ENCODE assay signal across 15 cellular contexts in genomic region chr9:36134761-36135505, GRCh38. TPM values are rescaled to one million over a fixed set of nuclear protein-coding genes. Genes with fewer than 3 reads are reported as not detected.
A peak's percentile ranks its signal among the peaks of the same experiment; 100 is the strongest.
DNase-seq lines count a peak whose midpoint lies in the region; ATAC-seq and TF ChIP-seq lines count a peak whose summit lies in the region.
"Had no signal": no experiment of that assay in that cellular context is flagged by ENCODE, and none has a peak within 500 bp of the region (broad histone marks: within the 10 kb centered on the region; RNA-seq: fewer than 3 reads in every experiment).

No MANE protein-coding gene starts in this region.

- TF ChIP-seq CTCF in nephron progenitor cell (IDR thresholded peaks at IDR 0.05) (no peak), upper lobe of left lung (IDR thresholded peaks at IDR 0.05) (no peak)

- no peak for TF ChIP-seq POLR2A in upper lobe of left lung (IDR thresholded peaks at IDR 0.05)

- no peak for DNase-seq in activated CD4-positive, alpha-beta memory T cell treated with anti-CD3 and anti-CD28 coated beads, Interleukin-2, amount 10 ng/mL, durations not matched to agents 7 days and 5 days
- no peak for DNase-seq in activated CD4-positive, alpha-beta memory T cell treated with anti-CD3 and anti-CD28 coated beads for 36 hours
- no peak for DNase-seq in effector memory CD8-positive, alpha-beta T cell
- DNase-seq in nephron progenitor cell (no peak), upper lobe of left lung (no peak), C1 segment of cervical spinal cord (lab: John Stamatoyannopoulos, UW) (no peak)
- DNase-seq: foreskin melanocyte; NCI-H345; stimulated activated naive CD4-positive, alpha-beta T cell treated with Interleukin-2 at 50 U/mL for 16 hours; T-helper 2 cell had no signal

- no peak overlapping the region for H3K27ac Mint-ChIP-seq in activated CD4-positive, alpha-beta memory T cell treated with anti-CD3 and anti-CD28 coated beads, Interleukin-2, amount 10 ng/mL, durations not matched to agents 7 days and 5 days
- H3K27ac Mint-ChIP-seq in activated CD4-positive, alpha-beta memory T cell treated with anti-CD3 and anti-CD28 coated beads for 36 hours, result no peak overlapping the region
- peak overlapping the region in 1 of 3 donors; percentile 40 for H3K27ac Mint-ChIP-seq in IgD-negative memory B cell
- H3K27ac Mint-ChIP-seq in effector memory CD8-positive, alpha-beta T cell, result peak overlapping the region in 1 of 2 donors; percentile 87
- H3K27ac Mint-ChIP-seq in nephron progenitor cell, result no peak overlapping the region

- POLR2A ChIA-PET in activated CD4-positive, alpha-beta memory T cell treated with anti-CD3 and anti-CD28 coated beads, Interleukin-2, amount 10 ng/mL, durations not matched to agents 7 days and 5 days (lab: Charles Lee), result no interaction called here
- POLR2A ChIA-PET in activated CD4-positive, alpha-beta memory T cell treated with anti-CD3 and anti-CD28 coated beads for 36 hours (lab: Charles Lee), result interaction anchor here (0.6 kb wide), 1 partner anchor 29 kb away, joined by 3 read pairs; no protein-coding TSS in a partner anchor

- peaks cover 16% of the 10 kb centered on the region for H3K27me3 Mint-ChIP-seq in activated CD4-positive, alpha-beta memory T cell treated with anti-CD3 and anti-CD28 coated beads, Interleukin-2, amount 10 ng/mL, durations not matched to agents 7 days and 5 days
- H3K27me3 Mint-ChIP-seq in activated CD4-positive, alpha-beta memory T cell treated with anti-CD3 and anti-CD28 coated beads for 36 hours, result no peaks in the 10 kb centered on the region
- no peaks in the 10 kb centered on the region for H3K27me3 Mint-ChIP-seq in IgD-negative memory B cell
- no peaks in the 10 kb centered on the region for H3K27me3 Mint-ChIP-seq in effector memory CD8-positive, alpha-beta T cell
- peaks cover 67% of the 10 kb centered on the region for H3K27me3 Mint-ChIP-seq in nephron progenitor cell (ENCODE audit: low read depth, poor library complexity)

- ATAC-seq in effector memory CD8-positive, alpha-beta T cell (replicated peaks), result no peak
- ATAC-seq in upper lobe of left lung (ENCODE audit: low FRiP score in 2 of 2), result no peak
- no peak for ATAC-seq in GM18502 (IDR thresholded peaks at IDR 0.05; ENCODE audit: poor library complexity, unreplicated experiment)

- no peak overlapping the region for H3K27ac ChIP-seq in upper lobe of left lung
- H3K27ac ChIP-seq: adrenal gland had no signal

- no peaks in the 10 kb centered on the region for H3K27me3 ChIP-seq in upper lobe of left lung
- H3K27me3 ChIP-seq: adrenal gland had no signal

- H3K9me3 Mint-ChIP-seq in activated CD4-positive, alpha-beta memory T cell treated with anti-CD3 and anti-CD28 coated beads, Interleukin-2, amount 10 ng/mL, durations not matched to agents 7 days and 5 days, result no peaks in the 10 kb centered on the region
- no peaks in the 10 kb centered on the region for H3K9me3 Mint-ChIP-seq in activated CD4-positive, alpha-beta memory T cell treated with anti-CD3 and anti-CD28 coated beads for 36 hours
- H3K9me3 Mint-ChIP-seq in IgD-negative memory B cell (no peaks in the 10 kb centered on the region), nephron progenitor cell (no peaks in the 10 kb centered on the region)
- no peaks in the 10 kb centered on the region for H3K9me3 Mint-ChIP-seq in effector memory CD8-positive, alpha-beta T cell

- H3K36me3 Mint-ChIP-seq in activated CD4-positive, alpha-beta memory T cell treated with anti-CD3 and anti-CD28 coated beads, Interleukin-2, amount 10 ng/mL, durations not matched to agents 7 days and 5 days (ENCODE audit: low read depth), result peaks cover 17% of the 10 kb centered on the region
- no peaks in the 10 kb centered on the region for H3K36me3 Mint-ChIP-seq in activated CD4-positive, alpha-beta memory T cell treated with anti-CD3 and anti-CD28 coated beads for 36 hours
- H3K36me3 Mint-ChIP-seq in IgD-negative memory B cell, result no peaks in the 10 kb centered on the region
- H3K36me3 Mint-ChIP-seq in effector memory CD8-positive, alpha-beta T cell (ENCODE audit: insufficient read depth), result peaks cover 10% of the 10 kb centered on the region
- no peaks in the 10 kb centered on the region for H3K36me3 Mint-ChIP-seq in nephron progenitor cell (ENCODE audit: low read depth)

- H3K4me3 Mint-ChIP-seq in activated CD4-positive, alpha-beta memory T cell treated with anti-CD3 and anti-CD28 coated beads, Interleukin-2, amount 10 ng/mL, durations not matched to agents 7 days and 5 days, result peak overlapping the region; percentile 72
- no peak overlapping the region for H3K4me3 Mint-ChIP-seq in activated CD4-positive, alpha-beta memory T cell treated with anti-CD3 and anti-CD28 coated beads for 36 hours
- peak overlapping the region; percentile 79 to 94 (median 88) for H3K4me3 Mint-ChIP-seq in IgD-negative memory B cell
- H3K4me3 Mint-ChIP-seq in effector memory CD8-positive, alpha-beta T cell, result peak overlapping the region; percentile 6 to 99
- peak overlapping the region; percentile 85 for H3K4me3 Mint-ChIP-seq in nephron progenitor cell

- TF ChIP-seq EP300 in upper lobe of left lung (IDR thresholded peaks at IDR 0.05), result no peak

- no peak overlapping the region for H3K4me3 ChIP-seq in upper lobe of left lung

- CTCF ChIA-PET in activated CD4-positive, alpha-beta memory T cell treated with anti-CD3 and anti-CD28 coated beads, Interleukin-2, amount 10 ng/mL, durations not matched to agents 7 days and 5 days (lab: Charles Lee), result no interaction called here
- CTCF ChIA-PET in activated CD4-positive, alpha-beta memory T cell treated with anti-CD3 and anti-CD28 coated beads for 36 hours (lab: Charles Lee), result interaction anchor here (0.7 to 3.3 kb wide), 2 partner anchors 32 kb away, joined by 3 to 15 read pairs; no protein-coding TSS in a partner anchor

- H3K36me3 ChIP-seq in upper lobe of left lung, result no peaks in the 10 kb centered on the region
- H3K36me3 ChIP-seq: adrenal gland had no signal

- 75 to 89% methylated on average over 9 of the region's 9 CpGs for WGBS in upper lobe of left lung, 2 donors

- peaks cover 37% of the 10 kb centered on the region for H3K4me1 Mint-ChIP-seq in activated CD4-positive, alpha-beta memory T cell treated with anti-CD3 and anti-CD28 coated beads, Interleukin-2, amount 10 ng/mL, durations not matched to agents 7 days and 5 days
- H3K4me1 Mint-ChIP-seq in activated CD4-positive, alpha-beta memory T cell treated with anti-CD3 and anti-CD28 coated beads for 36 hours (ENCODE audit: low read depth), result peaks cover 31% of the 10 kb centered on the region
- peaks cover 21 to 34% (median 27%) of the 10 kb centered on the region in 3 donors for H3K4me1 Mint-ChIP-seq in IgD-negative memory B cell
- peaks cover 34% of the 10 kb centered on the region in 2 donors for H3K4me1 Mint-ChIP-seq in effector memory CD8-positive, alpha-beta T cell (ENCODE audit: low read depth in 2 of 2)
- peaks cover 31% of the 10 kb centered on the region for H3K4me1 Mint-ChIP-seq in nephron progenitor cell

- H3K9me3 ChIP-seq in upper lobe of left lung, result no peaks in the 10 kb centered on the region
- H3K9me3 ChIP-seq: adrenal gland had no signal

- peaks cover 21 to 42% (median 22%) of the 10 kb centered on the region in 4 donors for H3K4me1 ChIP-seq in upper lobe of left lung

- intact Hi-C loops in activated CD4-positive, alpha-beta memory T cell treated with anti-CD3 and anti-CD28 coated beads for 36 hours (cut with micrococcal nuclease), result loop anchor here (5.0 kb wide), 1 partner anchor 98 kb away; the partner anchor contains the start of gene RECK

RNA-seq across cellular contexts. Expression of gene GLIPR2, which starts 1.6 kb away (rescaled TPM):
- 10 to 100 TPM; 45.3 to 48.0 TPM for total RNA-seq in activated CD4-positive, alpha-beta memory T cell treated with anti-CD3 and anti-CD28 coated beads, Interleukin-2, amount 10 ng/mL, durations not matched to agents 7 days and 5 days
- total RNA-seq in activated CD4-positive, alpha-beta memory T cell treated with anti-CD3 and anti-CD28 coated beads for 36 hours, result 10 to 100 TPM; 24.7 to 25.8 TPM
- polyA plus RNA-seq in IgD-negative memory B cell, result 36.2 TPM
- 100 to 1,000 TPM in 1 of 6 donors, 10 to 100 TPM in 5; 39.6 to 131 (median 66.0) TPM for total RNA-seq in upper lobe of left lung

RNA-seq across cellular contexts. Expression of gene CCIN, which starts 34.3 kb away (rescaled TPM):
- total RNA-seq in activated CD4-positive, alpha-beta memory T cell treated with anti-CD3 and anti-CD28 coated beads, Interleukin-2, amount 10 ng/mL, durations not matched to agents 7 days and 5 days, result under 1 TPM in 1 of 2 experiments, not detected in 1; 0.13 TPM
- total RNA-seq in activated CD4-positive, alpha-beta memory T cell treated with anti-CD3 and anti-CD28 coated beads for 36 hours, result not detected
- polyA plus RNA-seq in IgD-negative memory B cell, result 0.64 TPM
- total RNA-seq in upper lobe of left lung, result 1 to 10 TPM in 1 of 6 donors, under 1 TPM in 4, not detected in 1; 0.30 to 1.4 (median 0.49) TPM
- total RNA-seq: HT-29, ureter had no signal

RNA-seq across cellular contexts. Expression of gene CLTA, which starts 55.8 kb away (rescaled TPM):
- total RNA-seq in activated CD4-positive, alpha-beta memory T cell treated with anti-CD3 and anti-CD28 coated beads, Interleukin-2, amount 10 ng/mL, durations not matched to agents 7 days and 5 days, result 100 to 1,000 TPM; 150 to 151 TPM
- 100 to 1,000 TPM; 139 to 144 TPM for total RNA-seq in activated CD4-positive, alpha-beta memory T cell treated with anti-CD3 and anti-CD28 coated beads for 36 hours
- polyA plus RNA-seq in IgD-negative memory B cell, result 82.0 TPM
- total RNA-seq in upper lobe of left lung, result 100 to 1,000 TPM; 120 to 218 (median 192) TPM
